ENCODE assay signal across 10 cellular contexts in the genomic region with DNA sequence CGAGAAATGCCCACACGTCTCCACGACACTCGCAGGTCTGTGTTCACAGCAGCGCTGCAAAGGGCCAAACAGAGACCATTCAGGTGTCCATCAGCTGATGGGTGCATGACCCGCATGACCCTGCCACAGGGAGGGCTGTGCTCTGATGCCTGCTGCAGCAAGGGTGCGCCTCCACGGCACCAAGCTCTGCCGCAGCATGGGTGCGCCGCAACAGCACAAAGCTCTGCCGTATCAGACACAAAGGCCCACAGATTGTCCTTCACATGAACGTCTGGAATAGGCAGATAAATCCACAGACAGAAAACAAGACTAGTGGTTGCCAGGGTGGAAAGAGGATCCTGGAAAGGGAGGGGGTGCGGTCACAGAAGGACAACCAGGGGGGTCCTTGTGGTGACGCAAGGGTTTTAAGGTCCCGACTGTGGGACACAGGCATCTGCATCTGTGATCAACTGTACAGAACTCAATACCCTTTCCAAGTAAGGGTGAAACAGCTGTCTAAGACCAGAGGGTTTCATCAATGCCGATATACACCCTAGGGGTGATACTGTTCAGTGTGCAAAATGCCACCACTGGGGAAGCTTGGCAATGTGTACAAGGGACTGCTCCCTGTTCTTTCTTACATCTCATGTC.
DNase-seq lines count a peak whose midpoint lies in the region; ATAC-seq and TF ChIP-seq lines count a peak whose summit lies in the region.
"Had no signal": no experiment of that assay in that cellular context is flagged by ENCODE, and none has a peak within 500 bp of the region (broad histone marks: within the 10 kb centered on the region; RNA-seq: fewer than 3 reads in every experiment).

No MANE protein-coding gene starts in this region.

- H3K27me3 Mint-ChIP-seq in CD8-positive, alpha-beta memory T cell: no peaks in the 10 kb centered on the region
- no peaks in the 10 kb centered on the region for H3K27me3 Mint-ChIP-seq in T-helper 17 cell
- no peaks in the 10 kb centered on the region for H3K27me3 Mint-ChIP-seq in activated CD4-positive, alpha-beta T cell treated with anti-CD3 and anti-CD28 coated beads for 36 hours

- H3K4me3 Mint-ChIP-seq in CD8-positive, alpha-beta memory T cell: peak overlapping the region in 2 of 7 donors; percentile 36 to 51
- H3K4me3 Mint-ChIP-seq in T-helper 17 cell: no peak overlapping the region
- H3K4me3 Mint-ChIP-seq in activated CD4-positive, alpha-beta T cell treated with anti-CD3 and anti-CD28 coated beads for 36 hours: no peak overlapping the region

- 52 to 75% methylated on average over 6 to 16 of the region's 17 CpGs for WGBS in esophagus squamous epithelium, 2 donors

- peaks cover 61% of the 10 kb centered on the region for H3K4me1 ChIP-seq in CD8-positive, alpha-beta memory T cell (ENCODE audit: insufficient read depth, low read length)
- peaks cover 37 to 94% (median 50%) of the 10 kb centered on the region in 3 donors for H3K4me1 ChIP-seq in esophagus squamous epithelium

- no peak for DNase-seq in CD8-positive, alpha-beta memory T cell
- DNase-seq in T-helper 17 cell (no peak), esophagus squamous epithelium (lab: John Stamatoyannopoulos, UW) (no peak), posterior vena cava (ENCODE audit: low spot score) (peak; percentile 70), GM20000 (ENCODE audit: low spot score) (no peak)
- DNase-seq in activated CD4-positive, alpha-beta T cell treated with anti-CD3 and anti-CD28 coated beads for 36 hours: no peak
- DNase-seq: mucosa of descending colon, NCI-H2029 had no signal

- no peaks in the 10 kb centered on the region for H3K9me3 ChIP-seq in CD8-positive, alpha-beta memory T cell (ENCODE audit: low read length)
- H3K9me3 ChIP-seq in T-helper 17 cell (ENCODE audit: control insufficient read depth, low read length, poor library complexity, severe bottlenecking) (no peaks in the 10 kb centered on the region), esophagus squamous epithelium (no peaks in the 10 kb centered on the region)
- H3K9me3 ChIP-seq: mucosa of descending colon had no signal

- no peak overlapping the region for H3K4me3 ChIP-seq in CD8-positive, alpha-beta memory T cell (ENCODE audit: low read length)
- H3K4me3 ChIP-seq in esophagus squamous epithelium: no peak overlapping the region
- H3K4me3 ChIP-seq: mucosa of descending colon had no signal

- H3K36me3 Mint-ChIP-seq in CD8-positive, alpha-beta memory T cell: peaks cover 0 to 56% (median 7%) of the 10 kb centered on the region in 3 donors
- H3K36me3 Mint-ChIP-seq in T-helper 17 cell (ENCODE audit: low read depth): no peaks in the 10 kb centered on the region
- peaks cover 31% of the 10 kb centered on the region for H3K36me3 Mint-ChIP-seq in activated CD4-positive, alpha-beta T cell treated with anti-CD3 and anti-CD28 coated beads for 36 hours (ENCODE audit: low read depth)

- TF ChIP-seq POLR2A in esophagus squamous epithelium (IDR thresholded peaks at IDR 0.05): no peak

- H3K27ac Mint-ChIP-seq in CD8-positive, alpha-beta memory T cell: peak overlapping the region in 6 of 8 donors; percentile 5 to 72 (median 36)
- peak overlapping the region; percentile 87 for H3K27ac Mint-ChIP-seq in T-helper 17 cell
- no peak overlapping the region for H3K27ac Mint-ChIP-seq in activated CD4-positive, alpha-beta T cell treated with anti-CD3 and anti-CD28 coated beads for 36 hours

- CTCF ChIA-PET in CD8-positive, alpha-beta memory T cell (lab: Charles Lee): interaction anchor here (1.1 to 1.2 kb wide), 2 partner anchors 8 to 50 kb away, joined by 3 read pairs; no protein-coding TSS in a partner anchor
- CTCF ChIA-PET in activated CD4-positive, alpha-beta T cell treated with anti-CD3 and anti-CD28 coated beads for 36 hours (lab: Charles Lee): interaction anchor here (0.6 to 1.8 kb wide), 3 partner anchors 8 to 20 kb away, joined by 3 to 5 read pairs (median 4); no protein-coding TSS in a partner anchor

- H3K36me3 ChIP-seq in CD8-positive, alpha-beta memory T cell (ENCODE audit: insufficient read depth, low read length): peaks cover 7% of the 10 kb centered on the region
- H3K36me3 ChIP-seq in esophagus squamous epithelium: peaks cover 0 to 32% (median 0%) of the 10 kb centered on the region in 3 donors

- intact Hi-C loops in esophagus squamous epithelium (cut with DNase I): no loop called here
- intact Hi-C loops in posterior vena cava (cut with DNase I): no loop called here
- intact Hi-C loops in activated CD4-positive, alpha-beta T cell treated with anti-CD3 and anti-CD28 coated beads for 36 hours (cut with DNase I, micrococcal nuclease): no loop called here

- H3K27me3 ChIP-seq in CD8-positive, alpha-beta memory T cell (ENCODE audit: insufficient read depth, low read length, poor library complexity, severe bottlenecking): no peaks in the 10 kb centered on the region
- H3K27me3 ChIP-seq in esophagus squamous epithelium: no peaks in the 10 kb centered on the region

- ATAC-seq in T-helper 17 cell (no peak), HG02763 (IDR thresholded peaks at IDR 0.05; ENCODE audit: unreplicated experiment) (no peak), GM19324 (IDR thresholded peaks at IDR 0.05; ENCODE audit: low FRiP score, unreplicated experiment) (no peak)
- no peak for ATAC-seq in activated CD4-positive, alpha-beta T cell treated with anti-CD3 and anti-CD28 coated beads for 36 hours

- H3K4me1 Mint-ChIP-seq in CD8-positive, alpha-beta memory T cell: peaks cover 80 to 97% (median 84%) of the 10 kb centered on the region in 3 donors
- H3K4me1 Mint-ChIP-seq in T-helper 17 cell: peaks cover 65% of the 10 kb centered on the region
- H3K4me1 Mint-ChIP-seq in activated CD4-positive, alpha-beta T cell treated with anti-CD3 and anti-CD28 coated beads for 36 hours: peaks cover 78% of the 10 kb centered on the region

- no peak for TF ChIP-seq CTCF in esophagus squamous epithelium (IDR thresholded peaks at IDR 0.05)
- no peak for TF ChIP-seq CTCF in GM20000 (IDR thresholded peaks at IDR 0.05; ENCODE audit: extremely low read depth, missing control alignments)

- H3K9me3 Mint-ChIP-seq in CD8-positive, alpha-beta memory T cell: no peaks in the 10 kb centered on the region
- no peaks in the 10 kb centered on the region for H3K9me3 Mint-ChIP-seq in activated CD4-positive, alpha-beta T cell treated with anti-CD3 and anti-CD28 coated beads for 36 hours (ENCODE audit: low read depth)

- H3K27ac ChIP-seq in CD8-positive, alpha-beta memory T cell (ENCODE audit: low read depth, low read length): no peak overlapping the region
- peak overlapping the region; percentile 49 to 68 (median 61) for H3K27ac ChIP-seq in esophagus squamous epithelium

- POLR2A ChIA-PET in CD8-positive, alpha-beta memory T cell (lab: Charles Lee): no interaction called here
- POLR2A ChIA-PET in activated CD4-positive, alpha-beta T cell treated with anti-CD3 and anti-CD28 coated beads for 36 hours (lab: Charles Lee): no interaction called here
